Comparison of ENCODE assay signal across 11 cellular contexts in genomic region chr14:103091883-103092222, GRCh38. TPM values are rescaled to one million over a fixed set of nuclear protein-coding genes. Genes with fewer than 3 reads are reported as not detected.
DNase-seq lines count a peak whose midpoint lies in the region; ATAC-seq, FAIRE-seq and TF ChIP-seq lines count a peak whose summit lies in the region.
"Had no signal": no experiment of that assay in that cellular context is flagged by ENCODE, and none has a peak within 500 bp of the region (broad histone marks: within the 10 kb centered on the region; RNA-seq: fewer than 3 reads in every experiment).

No MANE protein-coding gene starts in this region.

- H3K4me1 ChIP-seq in heart left ventricle (peaks cover 0 to 32% (median 6%) of the 10 kb centered on the region in 12 donors), astrocyte (ENCODE audit: insufficient read depth, low read length) (peaks cover 6% of the 10 kb centered on the region), lung (ENCODE audit: control insufficient read depth in 2 of 2, insufficient read depth in 2 of 2, low read length in 2 of 2) (peaks cover 0 to 7% of the 10 kb centered on the region in 2 donors), urinary bladder (ENCODE audit: insufficient read depth) (no peaks in the 10 kb centered on the region)

- 53 to 73% (median 59%) methylated on average over 4 to 9 of the region's 9 CpGs for WGBS in heart left ventricle, 4 donors
- 57 to 59% methylated on average over 9 of the region's 9 CpGs for WGBS in lung, 2 donors
- 64% methylated on average over 9 of the region's 9 CpGs for WGBS in urinary bladder

- H3K4me2 ChIP-seq in astrocyte (ENCODE audit: low read length) = peak overlapping the region; percentile 77

- peaks cover 34% of the 10 kb centered on the region for H3K27me3 Mint-ChIP-seq in astrocyte (ENCODE audit: low read depth, unreplicated experiment)

- H3K9me3 Mint-ChIP-seq in astrocyte (ENCODE audit: unreplicated experiment) = no peaks in the 10 kb centered on the region
- H3K9me3 Mint-ChIP-seq: nephron had no signal

- no peaks in the 10 kb centered on the region for H3K9me3 ChIP-seq in heart left ventricle
- no peaks in the 10 kb centered on the region for H3K9me3 ChIP-seq in astrocyte (ENCODE audit: insufficient read depth, low read depth, low read length)
- peaks cover 0 to 2% of the 10 kb centered on the region in 2 donors for H3K9me3 ChIP-seq in lung (ENCODE audit: control insufficient read depth in 2 of 2, insufficient read depth in 1 of 2, low read length in 1 of 2)

- intact Hi-C loops in heart left ventricle (cut with DNase I) = loop anchor here in 3 of 10 donors (5.0 to 10.0 kb wide), 2 partner anchors 90 to 397 kb away; no protein-coding TSS in a partner anchor
- intact Hi-C loops in cardiac septum (cut with DNase I) = no loop called here

- no peak overlapping the region for H3K4me3 Mint-ChIP-seq in astrocyte (ENCODE audit: unreplicated experiment)
- H3K4me3 Mint-ChIP-seq: nephron had no signal

- no peak for FAIRE-seq in astrocyte (lab: Jason Lieb, UNC)

- H3K36me3 ChIP-seq in heart left ventricle = no peaks in the 10 kb centered on the region
- no peaks in the 10 kb centered on the region for H3K36me3 ChIP-seq in astrocyte (ENCODE audit: insufficient read depth, low read length)
- H3K36me3 ChIP-seq in lung (ENCODE audit: control insufficient read depth in 2 of 2, insufficient read depth in 2 of 2, low read length in 2 of 2) = no peaks in the 10 kb centered on the region
- no peaks in the 10 kb centered on the region for H3K36me3 ChIP-seq in urinary bladder (ENCODE audit: insufficient read depth)

- H3K27ac Mint-ChIP-seq in astrocyte (ENCODE audit: unreplicated experiment) = no peak overlapping the region
- H3K27ac Mint-ChIP-seq: nephron had no signal

- H2AFZ ChIP-seq in astrocyte (ENCODE audit: low read depth, low read length) = peak overlapping the region; percentile 69

- peak in 2 of 12 donors; percentile 0 to 4 for TF ChIP-seq CTCF in heart left ventricle (IDR thresholded peaks at IDR 0.05)
- no peak for TF ChIP-seq CTCF in astrocyte (IDR thresholded peaks at IDR 0.05; ENCODE audit: insufficient read depth, low read depth, low read length)
- TF ChIP-seq CTCF in lung (IDR thresholded peaks at IDR 0.05; ENCODE audit: control extremely low read depth, extremely low read depth) = no peak

- H3K4me1 Mint-ChIP-seq in astrocyte (ENCODE audit: low read depth, unreplicated experiment) = peaks cover 2% of the 10 kb centered on the region
- H3K4me1 Mint-ChIP-seq: nephron had no signal

- no peak for TF ChIP-seq POLR2A in heart left ventricle (IDR thresholded peaks at IDR 0.05)

- no peaks in the 10 kb centered on the region for H3K36me3 Mint-ChIP-seq in astrocyte (ENCODE audit: low read depth, unreplicated experiment)

- ATAC-seq in heart left ventricle = no peak
- ATAC-seq in lung (ENCODE audit: insufficient read depth, low FRiP score) = no peak
- no peak for ATAC-seq in HG02981 (IDR thresholded peaks at IDR 0.05; ENCODE audit: unreplicated experiment)
- no peak for ATAC-seq in HG02678 (IDR thresholded peaks at IDR 0.05; ENCODE audit: unreplicated experiment)

- DNase-seq in heart left ventricle (peak in 1 of 5 donors; percentile 14), cardiac septum (ENCODE audit: low spot score) (no peak), astrocyte (ENCODE audit: low read depth) (no peak), lung (ENCODE audit: low spot score) (no peak), DMS79 treated with DMSO at 0.1 percent for 48 hours (lab: John Stamatoyannopoulos, UW) (no peak)

- peaks cover 0 to 19% (median 0%) of the 10 kb centered on the region in 9 donors for H3K27me3 ChIP-seq in heart left ventricle
- H3K27me3 ChIP-seq in astrocyte (ENCODE audit: insufficient read depth, low read length) = peaks cover 17% of the 10 kb centered on the region
- peaks cover 4% of the 10 kb centered on the region for H3K27me3 ChIP-seq in lung (ENCODE audit: control insufficient read depth, insufficient read depth)

- H4K20me1 ChIP-seq in astrocyte (ENCODE audit: insufficient read depth, low read length) = no peaks in the 10 kb centered on the region

- peak overlapping the region; percentile 23 to 62 (median 52) for H3K4me3 ChIP-seq in heart left ventricle
- H3K4me3 ChIP-seq in astrocyte (ENCODE audit: insufficient read depth, low read depth, low read length) = peak overlapping the region; percentile 23
- peak overlapping the region; percentile 57 for H3K4me3 ChIP-seq in lung
- H3K4me3 ChIP-seq in urinary bladder (ENCODE audit: low read depth, low read length) = peak overlapping the region; percentile 46

- H3K9ac ChIP-seq in astrocyte (ENCODE audit: low read length) = no peak overlapping the region

- H3K27ac ChIP-seq in heart left ventricle = peak overlapping the region in 3 of 12 donors; percentile 2 to 30 (median 14)
- no peak overlapping the region for H3K27ac ChIP-seq in astrocyte (ENCODE audit: low read depth, low read length)
- H3K27ac ChIP-seq in lung (ENCODE audit: low read depth in 1 of 2, low read length in 1 of 2) = peak overlapping the region in 1 of 2 donors; percentile 4
- H3K27ac ChIP-seq in urinary bladder (ENCODE audit: low read depth) = no peak overlapping the region

- H3K79me2 ChIP-seq in astrocyte (ENCODE audit: insufficient read depth, low read length) = no peaks in the 10 kb centered on the region

RNA-seq across cellular contexts. Expression of gene EXOC3L4, which starts 2.7 kb away (rescaled TPM):
- total RNA-seq in heart left ventricle (1 to 10 TPM in 1 of 9 donors, under 1 TPM in 3, not detected in 5; 0.21 to 3.2 (median 0.48) TPM), cardiac septum (0.46 TPM), astrocyte (not detected in 2 replicates), lung (1 to 10 TPM; 3.6 to 4.0 TPM), urinary bladder (0.79 TPM)
- polyA plus RNA-seq in heart left ventricle (under 1 TPM; 0.37 to 0.53 TPM), lung (1 to 10 TPM; 3.0 to 4.6 TPM), urinary bladder (3.2 TPM)
- total RNA-seq: M059J had no signal

RNA-seq across cellular contexts. Expression of gene LBHD2, which starts 7.8 kb away (rescaled TPM):
- total RNA-seq in heart left ventricle (not detected), cardiac septum (not detected), astrocyte (not detected in 2 replicates), lung (not detected), urinary bladder (not detected)
- polyA plus RNA-seq in heart left ventricle (under 1 TPM in 1 of 2 donors, not detected in 1; 0.19 TPM), lung (under 1 TPM in 1 of 2 donors, not detected in 1; 0.08 TPM), urinary bladder (not detected)
- total RNA-seq: Daoy, M059J had no signal

RNA-seq across cellular contexts. Expression of gene TNFAIP2, which starts 31.4 kb away (rescaled TPM):
- total RNA-seq in heart left ventricle (100 to 1,000 TPM in 2 of 9 donors, 10 to 100 TPM in 7; 22.0 to 253 (median 33.5) TPM), cardiac septum (31.3 TPM), astrocyte (24.9 and 29.5 TPM in 2 replicates), lung (100 to 1,000 TPM in 1 of 2 donors, 10 to 100 TPM in 1; 65.6 to 192 TPM), urinary bladder (45.7 TPM)
- polyA plus RNA-seq in heart left ventricle (10 to 100 TPM; 23.8 to 53.6 TPM), lung (100 to 1,000 TPM; 260 to 519 TPM), urinary bladder (169 TPM)

RNA-seq across cellular contexts. Expression of gene CDC42BPB, which starts 34.5 kb away (rescaled TPM):
- total RNA-seq in heart left ventricle (100 to 1,000 TPM in 1 of 9 donors, 10 to 100 TPM in 8; 58.9 to 124 (median 68.9) TPM), cardiac septum (81.8 TPM), astrocyte (116 and 119 TPM in 2 replicates), lung (10 to 100 TPM; 88.5 to 97.9 TPM), urinary bladder (74.4 TPM)
- polyA plus RNA-seq in heart left ventricle (10 to 100 TPM; 31.1 to 72.4 TPM), lung (10 to 100 TPM; 39.3 to 44.6 TPM), urinary bladder (68.9 TPM)
